ENCODE assay signal across 15 cellular contexts in genomic region chr14:22462923-22463322, GRCh38.
DNase-seq lines count a peak whose midpoint lies in the region; ATAC-seq and TF ChIP-seq lines count a peak whose summit lies in the region.
"Had no signal": no experiment of that assay in that cellular context is flagged by ENCODE, and none has a peak within 500 bp of the region (broad histone marks: within the 10 kb centered on the region; RNA-seq: fewer than 3 reads in every experiment).

No MANE protein-coding gene starts in this region.

- no peaks in the 10 kb centered on the region for H3K27me3 Mint-ChIP-seq in activated T-cell treated with anti-CD3 and anti-CD28 coated beads, Interleukin-2, amount 50 U/mL, for 24 hours
- H3K27me3 Mint-ChIP-seq in IgD-negative memory B cell (peaks cover 2% of the 10 kb centered on the region), natural killer cell (ENCODE audit: low read depth in 2 of 2) (no peaks in the 10 kb centered on the region), type B pancreatic cell (peaks cover 16% of the 10 kb centered on the region)
- H3K27me3 Mint-ChIP-seq: CD4-positive, CD25-positive, alpha-beta regulatory T cell had no signal

- peaks cover 2% of the 10 kb centered on the region for H3K4me1 Mint-ChIP-seq in activated T-cell treated with anti-CD3 and anti-CD28 coated beads, Interleukin-2, amount 50 U/mL, for 24 hours (ENCODE audit: low read depth)
- H3K4me1 Mint-ChIP-seq in IgD-negative memory B cell, result peaks cover 26 to 28% (median 27%) of the 10 kb centered on the region in 3 donors
- H3K4me1 Mint-ChIP-seq in natural killer cell, result peaks cover 95 to 98% of the 10 kb centered on the region in 2 donors
- peaks cover 4% of the 10 kb centered on the region for H3K4me1 Mint-ChIP-seq in type B pancreatic cell (ENCODE audit: unreplicated experiment)
- H3K4me1 Mint-ChIP-seq: CD4-positive, CD25-positive, alpha-beta regulatory T cell had no signal

- ATAC-seq in natural killer cell (no peak), GM21825 (IDR thresholded peaks at IDR 0.05; ENCODE audit: unreplicated experiment) (no peak)
- ATAC-seq: K562 had no signal

- H3K36me3 Mint-ChIP-seq in activated T-cell treated with anti-CD3 and anti-CD28 coated beads, Interleukin-2, amount 50 U/mL, for 24 hours (ENCODE audit: low read depth), result no peaks in the 10 kb centered on the region
- H3K36me3 Mint-ChIP-seq in IgD-negative memory B cell (no peaks in the 10 kb centered on the region), natural killer cell (peaks cover 37% of the 10 kb centered on the region), type B pancreatic cell (peaks cover 4% of the 10 kb centered on the region)
- H3K36me3 Mint-ChIP-seq: CD4-positive, CD25-positive, alpha-beta regulatory T cell had no signal

- peak overlapping the region; percentile 37 for H3K27ac Mint-ChIP-seq in activated T-cell treated with anti-CD3 and anti-CD28 coated beads, Interleukin-2, amount 50 U/mL, for 24 hours
- H3K27ac Mint-ChIP-seq in IgD-negative memory B cell, result peak overlapping the region in 2 of 3 donors; percentile 3 to 71
- peak overlapping the region; percentile 80 to 89 for H3K27ac Mint-ChIP-seq in natural killer cell
- peak overlapping the region; percentile 50 for H3K27ac Mint-ChIP-seq in type B pancreatic cell
- H3K27ac Mint-ChIP-seq: CD4-positive, CD25-positive, alpha-beta regulatory T cell had no signal

- intact Hi-C loops in natural killer cell (cut with micrococcal nuclease), result no loop called here

- no peak overlapping the region for H3K4me3 Mint-ChIP-seq in activated T-cell treated with anti-CD3 and anti-CD28 coated beads, Interleukin-2, amount 50 U/mL, for 24 hours
- no peak overlapping the region for H3K4me3 Mint-ChIP-seq in IgD-negative memory B cell
- H3K4me3 Mint-ChIP-seq in natural killer cell, result peak overlapping the region; percentile 96
- no peak overlapping the region for H3K4me3 Mint-ChIP-seq in type B pancreatic cell
- H3K4me3 Mint-ChIP-seq: CD4-positive, CD25-positive, alpha-beta regulatory T cell had no signal

- TF ChIP-seq CTCF in natural killer cell (IDR thresholded peaks at IDR 0.05), result no peak
- no peak for TF ChIP-seq CTCF in type B pancreatic cell (conservative IDR thresholded peaks at IDR 0.05)

- no peaks in the 10 kb centered on the region for H3K9me3 Mint-ChIP-seq in activated T-cell treated with anti-CD3 and anti-CD28 coated beads, Interleukin-2, amount 50 U/mL, for 24 hours
- H3K9me3 Mint-ChIP-seq in IgD-negative memory B cell (no peaks in the 10 kb centered on the region), natural killer cell (no peaks in the 10 kb centered on the region), type B pancreatic cell (no peaks in the 10 kb centered on the region)
- H3K9me3 Mint-ChIP-seq: CD4-positive, CD25-positive, alpha-beta regulatory T cell had no signal

- DNase-seq in activated T-cell treated with anti-CD3 and anti-CD28 coated beads, Interleukin-2, amount 50 U/mL, for 24 hours, result no peak
- no peak for DNase-seq in activated T-cell treated with anti-CD3 and anti-CD28 coated beads, Interleukin-2, amount 50 U/mL, for 48 hours
- no peak for DNase-seq in natural killer cell
- no peak for DNase-seq in type B pancreatic cell (ENCODE audit: extremely low spot score, unreplicated experiment)
- DNase-seq in middle frontal gyrus (ENCODE audit: extremely low spot score, low spot score), result no peak
- DNase-seq in AG20443 (ENCODE audit: low spot score), result no peak
- DNase-seq: BE2C; C1 segment of cervical spinal cord; Caco-2; CD4-positive, CD25-positive, alpha-beta regulatory T cell; GDM1; GM23248 had no signal
